In genomic region chr3:69108813-69109212, GRCh38 we compare ENCODE assay signal across 20 cellular contexts. TPM values are rescaled to one million over a fixed set of nuclear protein-coding genes. Genes with fewer than 3 reads are reported as not detected.
"Had no signal": no experiment of that assay in that cellular context is flagged by ENCODE, and none has a peak within 500 bp of the region (broad histone marks: within the 10 kb centered on the region; RNA-seq: fewer than 3 reads in every experiment).

No MANE protein-coding gene starts in this region.

- H3K27me3 ChIP-seq: brain microvascular endothelial cell, esophagus muscularis mucosa, heart right ventricle, left lung, sigmoid colon, suprapubic skin had no signal

- H3K9me3 ChIP-seq: esophagus muscularis mucosa, heart right ventricle, left lung, sigmoid colon, suprapubic skin had no signal

- H3K27ac Mint-ChIP-seq: activated T-helper 2 cell treated with anti-CD3 and anti-CD28 coated beads, Interferon-gamma antibody, Interleukin-2, Interleukin-4, amounts not matched to agents 10 μg/mL and 5 μg/mL and 100 μg/mL, durations not matched to agents 14 hours and 24 hours and 36 hours; WTC11 had no signal

- H3K4me3 Mint-ChIP-seq: WTC11 had no signal

- H3K27ac ChIP-seq: brain microvascular endothelial cell, esophagus muscularis mucosa, left lung, sigmoid colon, suprapubic skin had no signal

- H3K9me3 Mint-ChIP-seq: activated T-helper 2 cell treated with anti-CD3 and anti-CD28 coated beads, Interferon-gamma antibody, Interleukin-2, Interleukin-4, amounts not matched to agents 10 μg/mL and 5 μg/mL and 100 μg/mL, durations not matched to agents 14 hours and 24 hours and 36 hours; WTC11 had no signal

- ATAC-seq: heart right ventricle, left lung, WTC11 had no signal

- H3K4me3 ChIP-seq: esophagus muscularis mucosa, heart right ventricle, left lung, sigmoid colon, suprapubic skin had no signal

- DNase-seq: activated CD4-positive, alpha-beta T cell treated with anti-CD3 and anti-CD28 coated beads, Interleukin-2, amount 50 U/mL, for 1 hour; activated naive CD4-positive, alpha-beta T cell treated with anti-CD3 and anti-CD28 coated beads, Interleukin-2, amount 50 U/mL, for 16 hours; activated T-cell treated with anti-CD3 and anti-CD28 coated beads for 4 hours; brain microvascular endothelial cell; cerebellar nuclear complex; foreskin melanocyte; heart right ventricle; islet precursor cell; left lung; mesenchymal stem cell; sigmoid colon; stimulated activated CD4-positive, alpha-beta T cell treated with anti-CD3 and anti-CD28 coated beads, Interleukin-12 subunit alpha, Interleukin-12 subunit beta, amount 100 ng/mL, for 4 hours; stimulated activated naive CD4-positive, alpha-beta T cell had no signal

RNA-seq across cellular contexts. Expression of gene LMOD3, which starts 13.6 kb away (rescaled TPM):
- total RNA-seq: activated CD8-positive, alpha-beta memory T cell treated with anti-CD3 and anti-CD28 coated beads for 36 hours; activated T-helper 2 cell treated with anti-CD3 and anti-CD28 coated beads, Interferon-gamma antibody, Interleukin-2, Interleukin-4, amounts not matched to agents 10 μg/mL and 5 μg/mL and 100 μg/mL, durations not matched to agents 14 hours and 24 hours and 36 hours; dermis microvascular lymphatic vessel endothelial cell; osteoblast; sigmoid colon; WTC11 had no signal
